In the genomic region with DNA sequence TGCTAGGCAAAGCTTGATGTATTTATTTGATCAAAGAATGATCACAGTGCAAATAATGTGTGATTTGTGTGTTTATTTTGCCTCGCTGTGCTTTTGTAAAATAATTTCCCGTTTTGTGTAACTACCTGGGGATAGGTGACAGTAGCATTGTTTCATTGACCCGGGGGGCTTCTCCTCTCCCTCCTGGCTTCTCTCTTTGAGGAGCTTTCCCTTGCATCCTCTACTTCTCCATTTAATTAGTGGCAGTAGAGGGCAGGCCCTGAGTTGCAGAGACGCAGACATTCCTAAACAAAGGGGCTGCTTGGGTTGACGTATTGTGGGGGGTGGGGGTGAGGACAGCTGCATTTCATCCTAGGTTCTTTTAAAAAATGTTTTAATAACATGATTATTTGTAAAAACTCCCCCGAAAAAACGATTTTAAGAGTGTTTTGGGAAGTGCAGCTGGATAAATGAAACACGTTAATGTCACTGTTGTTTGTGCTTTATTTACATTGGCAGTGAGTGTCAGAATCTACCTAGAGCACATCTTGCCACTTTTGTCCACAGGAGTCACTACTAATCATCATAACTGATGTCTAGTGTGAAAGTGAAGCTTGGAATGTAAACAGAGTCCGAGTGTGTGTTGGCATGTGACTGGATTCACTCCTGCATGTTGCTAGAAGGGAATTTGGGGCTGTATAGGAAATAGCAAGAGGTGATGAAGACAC, we compare ENCODE assay signal across 8 cellular contexts. TPM values are rescaled to one million over a fixed set of nuclear protein-coding genes. Genes with fewer than 3 reads are reported as not detected.
DNase-seq lines count a peak whose midpoint lies in the region; FAIRE-seq lines count a peak whose summit lies in the region.

No MANE protein-coding gene starts in this region.

- no peaks in the 10 kb centered on the region for H3K9me3 Mint-ChIP-seq in activated naive CD4-positive, alpha-beta T cell treated with anti-CD3 and anti-CD28 coated beads, Interleukin-2, amount 10 ng/mL, durations not matched to agents 7 days and 5 days
- H3K9me3 Mint-ChIP-seq in activated T-helper 1 cell treated with anti-CD3 and anti-CD28 coated beads, Interleukin-12 subunit alpha, Interleukin-12 subunit beta, Interleukin-2, Interleukin-4 antibody, amounts not matched to agents 30 ng/mL and 10 ng/mL and 1 ng/mL, durations not matched to agents 14 hours and 24 hours and 36 hours: no peaks in the 10 kb centered on the region

- H3K27ac Mint-ChIP-seq in activated naive CD4-positive, alpha-beta T cell treated with anti-CD3 and anti-CD28 coated beads, Interleukin-2, amount 10 ng/mL, durations not matched to agents 7 days and 5 days: no peak overlapping the region
- H3K27ac Mint-ChIP-seq in activated T-helper 1 cell treated with anti-CD3 and anti-CD28 coated beads, Interleukin-12 subunit alpha, Interleukin-12 subunit beta, Interleukin-2, Interleukin-4 antibody, amounts not matched to agents 30 ng/mL and 10 ng/mL and 1 ng/mL, durations not matched to agents 14 hours and 24 hours and 36 hours: no peak overlapping the region

- no peaks in the 10 kb centered on the region for H3K36me3 Mint-ChIP-seq in activated naive CD4-positive, alpha-beta T cell treated with anti-CD3 and anti-CD28 coated beads, Interleukin-2, amount 10 ng/mL, durations not matched to agents 7 days and 5 days
- H3K36me3 Mint-ChIP-seq in activated T-helper 1 cell treated with anti-CD3 and anti-CD28 coated beads, Interleukin-12 subunit alpha, Interleukin-12 subunit beta, Interleukin-2, Interleukin-4 antibody, amounts not matched to agents 30 ng/mL and 10 ng/mL and 1 ng/mL, durations not matched to agents 14 hours and 24 hours and 36 hours (ENCODE audit: low read depth): no peaks in the 10 kb centered on the region

- peaks cover 28% of the 10 kb centered on the region for H3K4me1 Mint-ChIP-seq in activated naive CD4-positive, alpha-beta T cell treated with anti-CD3 and anti-CD28 coated beads, Interleukin-2, amount 10 ng/mL, durations not matched to agents 7 days and 5 days
- peaks cover 29% of the 10 kb centered on the region for H3K4me1 Mint-ChIP-seq in activated T-helper 1 cell treated with anti-CD3 and anti-CD28 coated beads, Interleukin-12 subunit alpha, Interleukin-12 subunit beta, Interleukin-2, Interleukin-4 antibody, amounts not matched to agents 30 ng/mL and 10 ng/mL and 1 ng/mL, durations not matched to agents 14 hours and 24 hours and 36 hours (ENCODE audit: low read depth)

- CTCF ChIA-PET in activated naive CD4-positive, alpha-beta T cell treated with anti-CD3 and anti-CD28 coated beads, Interleukin-2, amount 10 ng/mL, durations not matched to agents 7 days and 5 days (lab: Charles Lee): interaction anchor here (1.8 kb wide), 1 partner anchor 75 kb away, joined by 8 read pairs; no protein-coding TSS in a partner anchor

- H3K4me3 Mint-ChIP-seq in activated naive CD4-positive, alpha-beta T cell treated with anti-CD3 and anti-CD28 coated beads, Interleukin-2, amount 10 ng/mL, durations not matched to agents 7 days and 5 days: peak overlapping the region; percentile 81
- H3K4me3 Mint-ChIP-seq in activated T-helper 1 cell treated with anti-CD3 and anti-CD28 coated beads, Interleukin-12 subunit alpha, Interleukin-12 subunit beta, Interleukin-2, Interleukin-4 antibody, amounts not matched to agents 30 ng/mL and 10 ng/mL and 1 ng/mL, durations not matched to agents 14 hours and 24 hours and 36 hours: peak overlapping the region; percentile 91

- intact Hi-C loops in activated T-helper 1 cell treated with anti-CD3 and anti-CD28 coated beads, Interleukin-12 subunit alpha, Interleukin-12 subunit beta, Interleukin-2, Interleukin-4 antibody, amounts not matched to agents 30 ng/mL and 10 ng/mL and 1 ng/mL, durations not matched to agents 14 hours and 24 hours and 36 hours (cut with micrococcal nuclease): loop anchor here (10.0 kb wide), 4 partner anchors 569 to 1099 kb away; no protein-coding TSS in a partner anchor

- DNase-seq in activated naive CD4-positive, alpha-beta T cell treated with anti-CD3 and anti-CD28 coated beads, Interleukin-2, amount 10 ng/mL, durations not matched to agents 7 days and 5 days: no peak
- DNase-seq in activated naive CD4-positive, alpha-beta T cell treated with anti-CD3 and anti-CD28 coated beads, Interleukin-2, amount 50 U/mL, for 16 hours: no peak
- DNase-seq in activated T-helper 1 cell treated with anti-CD3 and anti-CD28 coated beads, Interleukin-12 subunit alpha, Interleukin-12 subunit beta, Interleukin-2, Interleukin-4 antibody, amounts not matched to agents 30 ng/mL and 10 ng/mL and 1 ng/mL, durations not matched to agents 14 hours and 24 hours and 36 hours (ENCODE audit: low spot score): no peak
- DNase-seq in inferior parietal cortex (ENCODE audit: extremely low spot score) (peak; percentile 49), superior temporal gyrus (ENCODE audit: extremely low spot score) (peak; percentile 73), COLO668 (lab: John Stamatoyannopoulos, UW; ENCODE audit: unreplicated experiment) (no peak), GM19239 (ENCODE audit: insufficient read length, low spot score) (no peak), NCI-H1048 (lab: John Stamatoyannopoulos, UW) (no peak)

- FAIRE-seq in GM19239 (lab: Jason Lieb, UNC): no peak

- peaks cover 52% of the 10 kb centered on the region for H3K27me3 Mint-ChIP-seq in activated naive CD4-positive, alpha-beta T cell treated with anti-CD3 and anti-CD28 coated beads, Interleukin-2, amount 10 ng/mL, durations not matched to agents 7 days and 5 days
- peaks cover 43% of the 10 kb centered on the region for H3K27me3 Mint-ChIP-seq in activated T-helper 1 cell treated with anti-CD3 and anti-CD28 coated beads, Interleukin-12 subunit alpha, Interleukin-12 subunit beta, Interleukin-2, Interleukin-4 antibody, amounts not matched to agents 30 ng/mL and 10 ng/mL and 1 ng/mL, durations not matched to agents 14 hours and 24 hours and 36 hours (ENCODE audit: insufficient read depth)

RNA-seq across cellular contexts. Expression of a gene that starts 2.2 kb away (rescaled TPM):
- total RNA-seq in activated T-helper 1 cell treated with anti-CD3 and anti-CD28 coated beads, Interleukin-12 subunit alpha, Interleukin-12 subunit beta, Interleukin-2, Interleukin-4 antibody, amounts not matched to agents 30 ng/mL and 10 ng/mL and 1 ng/mL, durations not matched to agents 14 hours and 24 hours and 36 hours: 3.4 and 3.8 TPM in 2 replicates

Comparison
In these comparisons a context has a peak if more than half of its experiments do, and no peak if none do; other contexts are left out.
1. DNase-seq: peak in inferior parietal cortex (single experiment) and superior temporal gyrus (single experiment); none in activated naive CD4-positive, alpha-beta T cell treated with anti-CD3 and anti-CD28 coated beads, Interleukin-2, amount 10 ng/mL, durations not matched to agents 7 days and 5 days (single experiment), activated naive CD4-positive, alpha-beta T cell treated with anti-CD3 and anti-CD28 coated beads, Interleukin-2, amount 50 U/mL, for 16 hours (single experiment), activated T-helper 1 cell treated with anti-CD3 and anti-CD28 coated beads, Interleukin-12 subunit alpha, Interleukin-12 subunit beta, Interleukin-2, Interleukin-4 antibody, amounts not matched to agents 30 ng/mL and 10 ng/mL and 1 ng/mL, durations not matched to agents 14 hours and 24 hours and 36 hours (single experiment), COLO668 (single experiment), GM19239 (single experiment) and NCI-H1048 (single experiment).